Comparison of ENCODE assay signal across 13 cellular contexts in genomic region chrX:139642241-139642927, GRCh38.
DNase-seq lines count a peak whose midpoint lies in the region; ATAC-seq and TF ChIP-seq lines count a peak whose summit lies in the region.
"Had no signal": no experiment of that assay in that cellular context is flagged by ENCODE, and none has a peak within 500 bp of the region (broad histone marks: within the 10 kb centered on the region; RNA-seq: fewer than 3 reads in every experiment).

No MANE protein-coding gene starts in this region.

- H3K36me3 ChIP-seq in iPS-20b (ENCODE audit: insufficient read depth, low read depth, low read length): no peaks in the 10 kb centered on the region
- H3K36me3 ChIP-seq: ascending aorta, heart right ventricle, neutrophil, uterus had no signal

- peak; percentile 48 for ATAC-seq in sciatic nerve
- ATAC-seq in GM21825 (IDR thresholded peaks at IDR 0.05; ENCODE audit: unreplicated experiment): no peak

- H3K4me3 ChIP-seq in astrocyte of the cerebellum (ENCODE audit: low read depth, low read length): peak overlapping the region; percentile 29
- peak overlapping the region; percentile 61 for H3K4me3 ChIP-seq in iPS-20b (ENCODE audit: low read length)
- H3K4me3 ChIP-seq: uterus had no signal

- intact Hi-C loops in sciatic nerve (cut with DNase I): no loop called here

- H3K9ac ChIP-seq in iPS-20b (ENCODE audit: low read depth, low read length): peak overlapping the region; percentile 67

- no peaks in the 10 kb centered on the region; the same call in none of the 2 replicates for H3K4me1 ChIP-seq in iPS-20b (ENCODE audit: insufficient read depth, low read length)
- H3K4me1 ChIP-seq: ascending aorta, heart right ventricle, uterus had no signal

- in situ Hi-C loops in astrocyte of the cerebellum (cut with HindIII; ENCODE audit: low sequenced_read_pairs): no loop called here

- peak; percentile 28 for DNase-seq in HT1080 (ENCODE audit: low read depth)
- DNase-seq in astrocyte of the cerebellum (ENCODE audit: low read depth): peak; percentile 16
- DNase-seq in sciatic nerve (ENCODE audit: low spot score): no peak
- no peak for DNase-seq in NCI-H2081 (lab: John Stamatoyannopoulos, UW)
- no peak for DNase-seq in NCI-H1092 (lab: John Stamatoyannopoulos, UW)
- DNase-seq in GM19240 (ENCODE audit: insufficient read length, low spot score): no peak
- DNase-seq: heart right ventricle, T-helper 2 cell, uterus had no signal

- no peaks in the 10 kb centered on the region for H3K27me3 ChIP-seq in iPS-20b (ENCODE audit: insufficient read depth, low read length)
- H3K27me3 ChIP-seq: ascending aorta had no signal

- no peaks in the 10 kb centered on the region for H3K9me3 ChIP-seq in iPS-20b (ENCODE audit: insufficient read depth, low read depth, low read length)
- H3K9me3 ChIP-seq: ascending aorta, heart right ventricle, neutrophil, uterus had no signal

- no peak for TF ChIP-seq CTCF in astrocyte of the cerebellum (IDR thresholded peaks at IDR 0.05; ENCODE audit: low read depth, low read length, missing control alignments)

- H3K27ac ChIP-seq in iPS-20b (ENCODE audit: low read length): no peak overlapping the region
- H3K27ac ChIP-seq: ascending aorta, heart right ventricle, neutrophil, uterus had no signal

Comparison
In these comparisons a context has a peak if more than half of its experiments do, and no peak if none do; other contexts are left out.
1. DNase-seq: peak in HT1080 (single experiment) and astrocyte of the cerebellum (single experiment); none in sciatic nerve (single experiment), NCI-H2081 (0 of 2), NCI-H1092 (single experiment) and GM19240 (single experiment).